ENCODE assay signal across 13 cellular contexts in genomic region chr15:90762109-90762508, GRCh38. TPM values are rescaled to one million over a fixed set of nuclear protein-coding genes. Genes with fewer than 3 reads are reported as not detected.
DNase-seq lines count a peak whose midpoint lies in the region; ATAC-seq, FAIRE-seq and TF ChIP-seq lines count a peak whose summit lies in the region.
"Had no signal": no experiment of that assay in that cellular context is flagged by ENCODE, and none has a peak within 500 bp of the region (broad histone marks: within the 10 kb centered on the region; RNA-seq: fewer than 3 reads in every experiment).

No MANE protein-coding gene starts in this region.

- no peak overlapping the region for H3K4me3 ChIP-seq in pancreas

- H3K9me3 ChIP-seq in pancreas, result no peaks in the 10 kb centered on the region

- no peak for TF ChIP-seq CTCF in pancreas (IDR thresholded peaks at IDR 0.05)

- H3K27ac ChIP-seq in pancreas, result no peak overlapping the region

- ATAC-seq in pancreas, result peak in 3 of 4 donors; percentile 46 to 81 (median 63)
- ATAC-seq in HG03039 (IDR thresholded peaks at IDR 0.05; ENCODE audit: unreplicated experiment), result no peak
- ATAC-seq in HG02840 (IDR thresholded peaks at IDR 0.05; ENCODE audit: low FRiP score, unreplicated experiment), result no peak
- ATAC-seq: Panc1 had no signal

- WGBS in pancreas, 2 donors, result 85 to 91% methylated on average over 6 of the region's 6 CpGs

- peak; percentile 21 for DNase-seq in EH (ENCODE audit: low read depth)
- peak; percentile 59 for DNase-seq in SKM-1 (lab: John Stamatoyannopoulos, UW; ENCODE audit: unreplicated experiment)
- peak; percentile 10 to 77 (median 46) for DNase-seq in head of caudate nucleus
- peak in 1 of 6 donors; percentile 41 for DNase-seq in pancreas
- DNase-seq in NCI-H82 treated with DMSO at 0.1 percent for 48 hours (lab: John Stamatoyannopoulos, UW; ENCODE audit: unreplicated experiment), result no peak
- DNase-seq in DMS 273 (lab: John Stamatoyannopoulos, UW; ENCODE audit: unreplicated experiment), result no peak
- DNase-seq: activated CD4-positive, alpha-beta memory T cell treated with anti-CD3 and anti-CD28 coated beads for 36 hours; DMS53; NCI-H1048 had no signal

- no peaks in the 10 kb centered on the region for H3K4me1 ChIP-seq in pancreas

- no peaks in the 10 kb centered on the region for H3K27me3 ChIP-seq in pancreas

- intact Hi-C loops in head of caudate nucleus (cut with DNase I), result no loop called here
- intact Hi-C loops in pancreas (cut with DNase I), result no loop called here

- no peaks in the 10 kb centered on the region for H3K36me3 ChIP-seq in pancreas

- FAIRE-seq in pancreas (lab: Jason Lieb, UNC), result no peak
- FAIRE-seq: bronchial epithelial cell had no signal

RNA-seq across cellular contexts. Expression of gene BLM, which starts 45.0 kb away (rescaled TPM):
- 1 to 10 TPM in 1 of 6 donors, under 1 TPM in 4, not detected in 1; 0.12 to 1.1 (median 0.88) TPM for total RNA-seq in pancreas
- polyA plus RNA-seq in pancreas, result under 1 TPM; 0.54 to 0.65 TPM

Comparison
In these comparisons a context has a peak if more than half of its experiments do, and no peak if none do; other contexts are left out.
1. DNase-seq: peak in EH (single experiment), SKM-1 (single experiment) and head of caudate nucleus (42 of 42); none in NCI-H82 treated with DMSO at 0.1 percent for 48 hours (single experiment) and DMS 273 (single experiment).
2. ATAC-seq: peak in pancreas (3 of 4); none in HG03039 (single experiment) and HG02840 (single experiment).